In genomic region chr1:23772854-23773242, GRCh38 we compare ENCODE assay signal across 15 cellular contexts. TPM values are rescaled to one million over a fixed set of nuclear protein-coding genes. Genes with fewer than 3 reads are reported as not detected.
DNase-seq lines count a peak whose midpoint lies in the region; ATAC-seq and TF ChIP-seq lines count a peak whose summit lies in the region.
"Had no signal": no experiment of that assay in that cellular context is flagged by ENCODE, and none has a peak within 500 bp of the region (broad histone marks: within the 10 kb centered on the region; RNA-seq: fewer than 3 reads in every experiment).

No MANE protein-coding gene starts in this region.

- H3K4me1 Mint-ChIP-seq in brain: peaks cover 58% of the 10 kb centered on the region

- peaks cover 11% of the 10 kb centered on the region for H3K79me2 ChIP-seq in MM.1S (ENCODE audit: low read length)

- in situ Hi-C loops in HAP-1 (cut with MboI; ENCODE audit: low sequenced_read_pairs): no loop called here

- H3K27me3 Mint-ChIP-seq in brain: no peaks in the 10 kb centered on the region
- H3K27me3 Mint-ChIP-seq: CD4-positive, alpha-beta T cell had no signal

- H3K4me3 Mint-ChIP-seq in brain: peak overlapping the region in 4 of 5 experiments; percentile 29 to 74 (median 53)
- H3K4me3 Mint-ChIP-seq: T-helper 1 cell treated with Interleukin-12 subunit alpha and Interleukin-12 subunit beta and Interleukin-4 antibody, amounts not matched to agents 30 μg/mL and 1 μg/mL, for 36 hours had no signal

- ATAC-seq in HG03457 (IDR thresholded peaks at IDR 0.05; ENCODE audit: unreplicated experiment): no peak

- no peaks in the 10 kb centered on the region for H3K9me3 Mint-ChIP-seq in brain
- H3K9me3 Mint-ChIP-seq: CD4-positive, alpha-beta T cell; T-helper 1 cell treated with Interleukin-12 subunit alpha and Interleukin-12 subunit beta and Interleukin-4 antibody, amounts not matched to agents 30 μg/mL and 1 μg/mL, for 36 hours had no signal

- H3F3A ChIP-seq in MM.1S (ENCODE audit: insufficient read depth, low read length): no peaks in the 10 kb centered on the region

- peak overlapping the region in 4 of 11 experiments; percentile 6 to 32 (median 19); a peak in 2 of 22 replicates for H3K9ac ChIP-seq in BLaER1 treated with 17β-estradiol and CSF1 and Interleukin-3, amounts not matched to agents 10 nM and 100 nM
- H3K9ac ChIP-seq in MM.1S (ENCODE audit: low read length): no peak overlapping the region

- no peak overlapping the region for H3K4me3 ChIP-seq in BLaER1 treated with 17β-estradiol and CSF1 and Interleukin-3, amounts not matched to agents 10 nM and 100 nM
- H3K4me3 ChIP-seq in MM.1S (ENCODE audit: low read length) (no peak overlapping the region), HAP-1 (no peak overlapping the region)
- H3K4me3 ChIP-seq: MG63, SJSA1 had no signal

- H3K9me2 ChIP-seq in MM.1S (replicated peaks; ENCODE audit: insufficient read depth, low read length): no peaks in the 10 kb centered on the region

- H3K27ac ChIP-seq in BLaER1 treated with 17β-estradiol and CSF1 and Interleukin-3, amounts not matched to agents 10 nM and 100 nM: no peak overlapping the region
- no peak overlapping the region for H3K27ac ChIP-seq in MM.1S (ENCODE audit: low read length)
- H3K27ac ChIP-seq: SJSA1 had no signal

- H3K36me3 Mint-ChIP-seq in brain: peaks cover 27% of the 10 kb centered on the region

- H3K9me3 ChIP-seq in BLaER1 treated with 17β-estradiol and CSF1 and Interleukin-3, amounts not matched to agents 10 nM and 100 nM (replicated peaks in 1 of 11): no peaks in the 10 kb centered on the region
- H3K9me3 ChIP-seq in MM.1S (replicated peaks; ENCODE audit: insufficient read depth, low read length): no peaks in the 10 kb centered on the region
- no peaks in the 10 kb centered on the region for H3K9me3 ChIP-seq in HAP-1
- H3K9me3 ChIP-seq: BE2C, Caco-2, MG63, SJSA1 had no signal

- TF ChIP-seq CTCF in MM.1S (IDR thresholded peaks at IDR 0.05; ENCODE audit: low read length) (no peak), brain (conservative IDR thresholded peaks at IDR 0.05) (no peak), GM20000 (IDR thresholded peaks at IDR 0.05; ENCODE audit: extremely low read depth, missing control alignments) (no peak)

- H2AFZ ChIP-seq in MM.1S (ENCODE audit: low read length): no peak overlapping the region

- H3K27ac Mint-ChIP-seq in brain: peak overlapping the region in 1 of 5 experiments; percentile 29
- H3K27ac Mint-ChIP-seq: T-helper 1 cell treated with Interleukin-12 subunit alpha and Interleukin-12 subunit beta and Interleukin-4 antibody, amounts not matched to agents 30 μg/mL and 1 μg/mL, for 36 hours had no signal

- peaks cover 0 to 32% (median 20%) of the 10 kb centered on the region in 11 experiments; a peak in 13 of 22 replicates for H3K36me3 ChIP-seq in BLaER1 treated with 17β-estradiol and CSF1 and Interleukin-3, amounts not matched to agents 10 nM and 100 nM
- H3K36me3 ChIP-seq in MM.1S (replicated peaks; ENCODE audit: insufficient read depth, low read length) (no peaks in the 10 kb centered on the region), HAP-1 (replicated peaks) (peaks cover 15% of the 10 kb centered on the region)
- H3K36me3 ChIP-seq: BE2C had no signal

- peaks cover 12 to 38% (median 25%) of the 10 kb centered on the region in 10 experiments for H3K4me1 ChIP-seq in BLaER1 treated with 17β-estradiol and CSF1 and Interleukin-3, amounts not matched to agents 10 nM and 100 nM
- H3K4me1 ChIP-seq in MM.1S (ENCODE audit: low read length): peaks cover 11% of the 10 kb centered on the region
- peaks cover 3% of the 10 kb centered on the region; the same call in 1 of the 2 replicates for H3K4me1 ChIP-seq in HAP-1
- H3K4me1 ChIP-seq: BE2C, Caco-2 had no signal

- no peaks in the 10 kb centered on the region for H3K27me3 ChIP-seq in BLaER1 treated with 17β-estradiol and CSF1 and Interleukin-3, amounts not matched to agents 10 nM and 100 nM
- H3K27me3 ChIP-seq in MM.1S (replicated peaks; ENCODE audit: insufficient read depth, low read length): no peaks in the 10 kb centered on the region
- no peaks in the 10 kb centered on the region for H3K27me3 ChIP-seq in HAP-1 (ENCODE audit: low read depth)
- H3K27me3 ChIP-seq: BE2C, MG63, SJSA1 had no signal

- no peaks in the 10 kb centered on the region for H4K20me1 ChIP-seq in BLaER1 treated with 17β-estradiol and CSF1 and Interleukin-3, amounts not matched to agents 10 nM and 100 nM
- no peaks in the 10 kb centered on the region for H4K20me1 ChIP-seq in MM.1S (ENCODE audit: insufficient read depth, low read length)

- DNase-seq in MM.1S (no peak), OCI-M1 (lab: John Stamatoyannopoulos, UW) (peak; percentile 44), GM20000 (ENCODE audit: low spot score) (no peak), SW480 (ENCODE audit: low spot score) (no peak), HAP-1 (ENCODE audit: low spot score in 2 of 2) (no peak)
- DNase-seq: 8988T had no signal

- H3K4me2 ChIP-seq in BLaER1 treated with 17β-estradiol and CSF1 and Interleukin-3, amounts not matched to agents 10 nM and 100 nM: peak overlapping the region in 6 of 11 experiments; percentile 9 to 47 (median 34); a peak in 11 of 22 replicates
- H3K4me2 ChIP-seq in MM.1S (ENCODE audit: low read depth, low read length): peak overlapping the region; percentile 42; the same call in 1 of the 2 replicates

RNA-seq across cellular contexts. Expression of gene PITHD1, which starts 5.4 kb away (rescaled TPM):
- 79.2 TPM for polyA plus RNA-seq in brain (ENCODE audit: insufficient read depth, low read depth, low replicate concordance)

RNA-seq across cellular contexts. Expression of gene LYPLA2, which starts 18.1 kb away (rescaled TPM):
- 53.3 TPM for polyA plus RNA-seq in brain (ENCODE audit: insufficient read depth, low read depth, low replicate concordance)

RNA-seq across cellular contexts. Expression of gene GALE, which starts 27.7 kb away (rescaled TPM):
- polyA plus RNA-seq in brain (ENCODE audit: insufficient read depth, low read depth, low replicate concordance): 20.7 TPM

RNA-seq across cellular contexts. Expression of gene ELOA, which starts 29.6 kb away (rescaled TPM):
- polyA plus RNA-seq in brain (ENCODE audit: insufficient read depth, low read depth, low replicate concordance): 26.9 TPM

RNA-seq across cellular contexts. Expression of gene HMGCL, which starts 52.4 kb away (rescaled TPM):
- polyA plus RNA-seq in brain (ENCODE audit: insufficient read depth, low read depth, low replicate concordance): 60.1 TPM
